ENCODE assay signal across 7 cellular contexts in the genomic region with DNA sequence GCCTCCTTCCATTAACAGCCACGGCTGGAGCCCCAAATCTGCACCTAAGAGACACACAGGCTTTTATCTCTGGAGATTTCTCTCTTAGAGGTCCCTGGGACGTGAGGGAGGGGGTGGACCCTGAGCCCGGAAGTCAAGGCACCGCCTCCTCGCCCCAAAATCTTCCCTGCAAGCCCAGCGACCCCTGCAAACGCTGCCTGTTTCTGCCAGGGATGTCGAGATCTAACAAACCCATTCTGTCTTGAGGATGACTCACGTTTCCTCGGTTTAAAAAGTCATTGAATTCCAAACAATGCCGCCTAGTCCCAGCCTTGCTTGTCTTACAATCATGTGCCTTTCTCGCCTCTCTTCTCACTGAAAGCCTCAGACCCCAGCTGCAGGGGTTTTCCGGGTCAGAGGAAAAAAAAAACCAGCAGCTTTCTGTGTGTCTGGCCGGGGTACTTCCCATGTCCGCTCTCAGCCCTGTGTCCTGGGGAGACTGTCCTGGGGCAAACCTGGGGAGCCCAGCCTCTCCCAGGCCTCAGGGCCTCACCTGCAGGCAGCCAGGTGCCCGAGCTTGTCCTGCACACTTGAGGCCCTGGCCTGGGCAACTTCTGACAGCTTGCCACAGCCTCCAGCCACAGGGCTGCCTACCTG. TPM values are rescaled to one million over a fixed set of nuclear protein-coding genes. Genes with fewer than 3 reads are reported as not detected.
DNase-seq lines count a peak whose midpoint lies in the region; ATAC-seq and TF ChIP-seq lines count a peak whose summit lies in the region.

No MANE protein-coding gene starts in this region.

- no peak overlapping the region for H3K4me3 Mint-ChIP-seq in endodermal cell

- DNase-seq in SJCRH30: peak; percentile 57 to 69
- DNase-seq in endodermal cell: peak; percentile 82
- DNase-seq in midbrain (lab: John Stamatoyannopoulos, UW): peak; percentile 79
- DNase-seq in DMS153 treated with DMSO at 0.1 percent for 48 hours (lab: John Stamatoyannopoulos, UW; ENCODE audit: unreplicated experiment): no peak
- no peak for DNase-seq in NCI-H69 (lab: John Stamatoyannopoulos, UW)

- H3K4me1 Mint-ChIP-seq in endodermal cell: peaks cover 32% of the 10 kb centered on the region

- H3K9me3 ChIP-seq in SJCRH30 (replicated peaks) (no peaks in the 10 kb centered on the region), endodermal cell (ENCODE audit: control insufficient read depth, low read length) (no peaks in the 10 kb centered on the region)

- H3K27me3 ChIP-seq in SJCRH30 (no peaks in the 10 kb centered on the region), endodermal cell (ENCODE audit: control insufficient read depth, insufficient read depth, low read length, poor library complexity, severe bottlenecking) (no peaks in the 10 kb centered on the region)

- peak; percentile 50 for ATAC-seq in GM19351 (IDR thresholded peaks at IDR 0.05; ENCODE audit: unreplicated experiment)
- no peak for ATAC-seq in GM21526 (IDR thresholded peaks at IDR 0.05; ENCODE audit: low FRiP score, unreplicated experiment)

- peak overlapping the region; percentile 15; the same call in 1 of the 2 replicates for H3K27ac ChIP-seq in SJCRH30
- peak overlapping the region; percentile 62 for H3K27ac ChIP-seq in endodermal cell (ENCODE audit: low read depth, low read length)

- H3K9ac ChIP-seq in endodermal cell (ENCODE audit: extremely low read depth, low read length, poor library complexity, severe bottlenecking): peak overlapping the region; percentile 12

- WGBS in endodermal cell (ENCODE audit: insufficient coverage in 1 of 2, insufficient read length in 1 of 2), 2 experiments: 10 to 26% methylated on average over 8 to 16 of the region's 16 CpGs

- no peak for TF ChIP-seq CTCF in endodermal cell (conservative IDR thresholded peaks at IDR 0.05)

- no peaks in the 10 kb centered on the region for H3K9me3 Mint-ChIP-seq in endodermal cell

- peaks cover 5% of the 10 kb centered on the region for H3K36me3 Mint-ChIP-seq in endodermal cell (ENCODE audit: low read depth)

- H3K27me3 Mint-ChIP-seq in endodermal cell (ENCODE audit: insufficient read depth): no peaks in the 10 kb centered on the region

- H3K4me1 ChIP-seq in SJCRH30 (peaks cover 3% of the 10 kb centered on the region; the same call in 1 of the 2 replicates), endodermal cell (ENCODE audit: control insufficient read depth, insufficient read depth, low read length) (peaks cover 21% of the 10 kb centered on the region)

- no peaks in the 10 kb centered on the region for H3K36me3 ChIP-seq in SJCRH30
- peaks cover 4% of the 10 kb centered on the region for H3K36me3 ChIP-seq in endodermal cell (ENCODE audit: control insufficient read depth, insufficient read depth, low read length)

- H3K4me3 ChIP-seq in SJCRH30: peak overlapping the region; percentile 52
- H3K4me3 ChIP-seq in endodermal cell (ENCODE audit: low read length): no peak overlapping the region

- peak overlapping the region; percentile 91 for H3K27ac Mint-ChIP-seq in endodermal cell

RNA-seq across cellular contexts. Expression of gene ARL2BP, which starts 15.4 kb away (rescaled TPM):
- total RNA-seq in SJCRH30 (2014; rRNA removed; shearing (Covaris generic)): 67.0 and 69.3 TPM in 2 replicates
- 10 to 100 TPM; 22.6 to 31.3 TPM for total RNA-seq in endodermal cell
- polyA plus RNA-seq in endodermal cell (2013, experiment 1 of 2): 60.5 TPM
- 63.1 TPM for polyA plus RNA-seq in endodermal cell (2013, experiment 2 of 2)

RNA-seq across cellular contexts. Expression of gene PLLP, which starts 24.1 kb away (rescaled TPM):
- 0.30 and 0.49 TPM in 2 replicates for total RNA-seq in SJCRH30 (2014; rRNA removed; shearing (Covaris generic))
- total RNA-seq in endodermal cell: 1 to 10 TPM; 5.9 to 9.1 TPM
- polyA plus RNA-seq in endodermal cell (2013, experiment 1 of 2): 2.1 TPM
- 2.4 TPM for polyA plus RNA-seq in endodermal cell (2013, experiment 2 of 2)

Comparison
In these comparisons a context has a peak if more than half of its experiments do, and no peak if none do; other contexts are left out.
1. DNase-seq: peak in SJCRH30 (2 of 2), endodermal cell (single experiment) and midbrain (single experiment); none in DMS153 treated with DMSO at 0.1 percent for 48 hours (single experiment) and NCI-H69 (single experiment).